Comparison of ENCODE assay signal across 23 cellular contexts in genomic region chr6:89657445-89658158, GRCh38. TPM values are rescaled to one million over a fixed set of nuclear protein-coding genes. Genes with fewer than 3 reads are reported as not detected.
DNase-seq lines count a peak whose midpoint lies in the region; ATAC-seq and TF ChIP-seq lines count a peak whose summit lies in the region.
"Had no signal": no experiment of that assay in that cellular context is flagged by ENCODE, and none has a peak within 500 bp of the region (broad histone marks: within the 10 kb centered on the region; RNA-seq: fewer than 3 reads in every experiment).

No MANE protein-coding gene starts in this region.

- H3K79me1 ChIP-seq in neuronal stem cell (ENCODE audit: low read depth, low read length), result no peaks in the 10 kb centered on the region

- CTCF ChIA-PET in WTC11 (lab: Charles Lee), result no interaction called here

- no peak overlapping the region for H3K18ac ChIP-seq in neuronal stem cell (ENCODE audit: low read length)

- no peak overlapping the region for H2BK15ac ChIP-seq in neuronal stem cell (ENCODE audit: low read length)

- H4K8ac ChIP-seq in neuronal stem cell (ENCODE audit: low read depth, low read length), result no peak overlapping the region

- H3K27ac Mint-ChIP-seq in WTC11 (peak overlapping the region; percentile 44; the same call in 1 of the 2 replicates), type B pancreatic cell (peak overlapping the region; percentile 68)
- H3K27ac Mint-ChIP-seq: HFFc6 had no signal

- H3K4me3 Mint-ChIP-seq in WTC11 (no peak overlapping the region), type B pancreatic cell (no peak overlapping the region)
- H3K4me3 Mint-ChIP-seq: H9, HFFc6 had no signal

- intact Hi-C loops in breast epithelium (cut with DNase I; ENCODE audit: low total_unique reads), result no loop called here

- no peak overlapping the region for H2AFZ ChIP-seq in neuronal stem cell (ENCODE audit: low read length)

- H3K4ac ChIP-seq in neuronal stem cell (ENCODE audit: low read length), result no peak overlapping the region

- H3K4me3 ChIP-seq in breast epithelium (no peak overlapping the region), neuronal stem cell (ENCODE audit: low read length in 2 of 2) (no peak overlapping the region)
- H3K4me3 ChIP-seq: Peyer's patch, SJSA1 had no signal

- no peak overlapping the region for H2BK12ac ChIP-seq in neuronal stem cell (ENCODE audit: low read length)

- no peak overlapping the region for H3K4me2 ChIP-seq in neuronal stem cell (ENCODE audit: insufficient read depth, low read length, poor library complexity, severe bottlenecking)

- TF ChIP-seq CTCF in breast epithelium (IDR thresholded peaks at IDR 0.05) (no peak), WTC11 (IDR thresholded peaks at IDR 0.05) (no peak), type B pancreatic cell (conservative IDR thresholded peaks at IDR 0.05) (no peak), GM20000 (IDR thresholded peaks at IDR 0.05; ENCODE audit: extremely low read depth, missing control alignments) (no peak)

- H3K9me3 Mint-ChIP-seq in WTC11 (no peaks in the 10 kb centered on the region), type B pancreatic cell (no peaks in the 10 kb centered on the region)
- H3K9me3 Mint-ChIP-seq: H9, HFFc6 had no signal

- H2BK5ac ChIP-seq in neuronal stem cell (ENCODE audit: low read length), result no peak overlapping the region

- WGBS in neuronal stem cell (ENCODE audit: extremely low coverage in 2 of 2, insufficient read length in 2 of 2, insufficient replicate concordance in 1 of 2), 2 donors, result no CpG with 5 or more reads among the region's 13 CpGs

- peaks cover 84% of the 10 kb centered on the region for H3K36me3 Mint-ChIP-seq in WTC11
- peaks cover 23% of the 10 kb centered on the region for H3K36me3 Mint-ChIP-seq in type B pancreatic cell

- in situ Hi-C loops in T47D (cut with HindIII; ENCODE audit: low pct_unique_long_range_greater_than_20kb, low sequenced_read_pairs), result no loop called here

- no peak for TF ChIP-seq POLR2A in breast epithelium (IDR thresholded peaks at IDR 0.05)

- no peaks in the 10 kb centered on the region for H3K27me3 Mint-ChIP-seq in WTC11 (ENCODE audit: low read depth)
- H3K27me3 Mint-ChIP-seq in type B pancreatic cell, result no peaks in the 10 kb centered on the region

- H2BK120ac ChIP-seq in neuronal stem cell (ENCODE audit: low read depth, low read length), result no peak overlapping the region

- no peak overlapping the region for H3K9ac ChIP-seq in neuronal stem cell (ENCODE audit: low read depth, low read length, poor library complexity)

- H3K23ac ChIP-seq in neuronal stem cell (ENCODE audit: low read depth, low read length, poor library complexity), result no peak overlapping the region

- H3K36me3 ChIP-seq in breast epithelium (no peaks in the 10 kb centered on the region), neuronal stem cell (replicated peaks in 1 of 2; ENCODE audit: control insufficient read depth in 2 of 2, insufficient read depth in 2 of 2, low read length in 2 of 2) (peaks cover 29 to 96% of the 10 kb centered on the region in 2 donors)

- peak overlapping the region in 1 of 2 donors; percentile 25 for H3K27ac ChIP-seq in breast epithelium
- no peak overlapping the region for H3K27ac ChIP-seq in neuronal stem cell (replicated peaks; ENCODE audit: low read length)
- H3K27ac ChIP-seq: C4-2B, HL-60, Peyer's patch, SJSA1 had no signal

- H3K4me1 ChIP-seq in breast epithelium (no peaks in the 10 kb centered on the region), neuronal stem cell (ENCODE audit: control insufficient read depth in 2 of 2, insufficient read depth in 1 of 2, low read depth in 1 of 2, low read length in 2 of 2) (no peaks in the 10 kb centered on the region)
- H3K4me1 ChIP-seq: Peyer's patch, SJSA1 had no signal

- POLR2A ChIA-PET in WTC11 (lab: Charles Lee), result no interaction called here

- no peak for ATAC-seq in WTC11

- DNase-seq in T47D (ENCODE audit: low read depth in 1 of 2, low spot score in 1 of 2), result peak; percentile 11 to 77
- no peak for DNase-seq in breast epithelium (ENCODE audit: low spot score in 2 of 2)
- no peak for DNase-seq in WTC11 (ENCODE audit: low spot score)
- DNase-seq in foreskin melanocyte, result peak; percentile 38
- no peak for DNase-seq in type B pancreatic cell (ENCODE audit: extremely low spot score, unreplicated experiment)
- DNase-seq in neuronal stem cell (ENCODE audit: low spot score), result no peak
- DNase-seq in GM20000 (ENCODE audit: low spot score), result no peak
- DNase-seq in NCI-H526 (lab: John Stamatoyannopoulos, UW), result no peak
- DNase-seq: DMS53, EL, GF-D8, H9, HFFc6, NCI-H1105, NCI-H146, NCI-H2029, NCI-H226, NCI-H510A treated with DMSO at 0.1 percent for 48 hours, NCI-H774, Peyer's patch had no signal

- H2AK5ac ChIP-seq in neuronal stem cell (ENCODE audit: low read depth, low read length), result no peak overlapping the region

- H4K91ac ChIP-seq in neuronal stem cell (ENCODE audit: low read depth, low read length, poor library complexity), result no peak overlapping the region

- no peak overlapping the region for H3K14ac ChIP-seq in neuronal stem cell (ENCODE audit: low read length)

- no peaks in the 10 kb centered on the region for H3K27me3 ChIP-seq in breast epithelium
- no peaks in the 10 kb centered on the region for H3K27me3 ChIP-seq in neuronal stem cell (ENCODE audit: control insufficient read depth in 3 of 3, insufficient read depth in 3 of 3, low read depth in 1 of 3, low read length in 3 of 3)
- H3K27me3 ChIP-seq: Peyer's patch, SJSA1 had no signal

- no peaks in the 10 kb centered on the region for H3K4me1 Mint-ChIP-seq in WTC11
- H3K4me1 Mint-ChIP-seq in type B pancreatic cell (ENCODE audit: unreplicated experiment), result no peaks in the 10 kb centered on the region
- H3K4me1 Mint-ChIP-seq: H9 had no signal

- no peaks in the 10 kb centered on the region for H3K9me3 ChIP-seq in breast epithelium
- no peaks in the 10 kb centered on the region for H3K9me3 ChIP-seq in neuronal stem cell (replicated peaks in 1 of 2; ENCODE audit: control insufficient read depth in 2 of 2, insufficient read depth in 1 of 2, low read depth in 1 of 2, low read length in 2 of 2)
- H3K9me3 ChIP-seq: Peyer's patch, SJSA1 had no signal

TF ChIP-seq in WTC11, 78 proteins besides CTCF, POLR2A, EP300 and RAD21 (continues in another document):
- no peak for TF ChIP-seq ATF6 (CRISPR knock-in tag; IDR thresholded peaks at IDR 0.05)
- no peak for TF ChIP-seq ZNF416 (CRISPR knock-in tag; IDR thresholded peaks at IDR 0.05)
- TF ChIP-seq NFATC4 (CRISPR knock-in tag; IDR thresholded peaks at IDR 0.05), result no peak
- TF ChIP-seq ATF1 (CRISPR knock-in tag; IDR thresholded peaks at IDR 0.05), result no peak
- no peak for TF ChIP-seq ZNF425 (CRISPR knock-in tag; conservative IDR thresholded peaks at IDR 0.05)
- TF ChIP-seq JUN (CRISPR knock-in tag; IDR thresholded peaks at IDR 0.05), result no peak
- no peak for TF ChIP-seq ATF2 (CRISPR knock-in tag; IDR thresholded peaks at IDR 0.05; ENCODE audit: borderline replicate concordance, low read depth)
- no peak for TF ChIP-seq ESRRA (CRISPR knock-in tag; IDR thresholded peaks at IDR 0.05; ENCODE audit: borderline replicate concordance)
- TF ChIP-seq EMX1 (CRISPR knock-in tag; IDR thresholded peaks at IDR 0.05), result no peak
- no peak for TF ChIP-seq ZNF138 (CRISPR knock-in tag; conservative IDR thresholded peaks at IDR 0.05)

RNA-seq across cellular contexts. Expression of gene LYRM2, which starts 19.1 kb away (rescaled TPM):
- 10 to 100 TPM; 20.3 to 27.4 (median 23.2) TPM for total RNA-seq in breast epithelium
- total RNA-seq in WTC11 (2021), result 21.3 to 22.2 TPM (median 21.8 TPM) in 3 replicates
- 32.9 and 37.7 TPM in 2 replicates for total RNA-seq in type B pancreatic cell (ENCODE audit: low replicate concordance)
- 51.0 TPM for polyA plus RNA-seq in neuronal stem cell (2013, experiment 1 of 2)
- polyA plus RNA-seq in neuronal stem cell (2013, experiment 2 of 2), result 56.1 TPM

Comparison
In these comparisons a context has a peak if more than half of its experiments do, and no peak if none do; other contexts are left out.
1. DNase-seq: peak in T47D (2 of 2) and foreskin melanocyte (single experiment); none in breast epithelium (0 of 2), WTC11 (single experiment), type B pancreatic cell (single experiment), neuronal stem cell (single experiment), GM20000 (single experiment) and NCI-H526 (0 of 2).